Comparison of ENCODE assay signal across 9 cellular contexts in the genomic region with DNA sequence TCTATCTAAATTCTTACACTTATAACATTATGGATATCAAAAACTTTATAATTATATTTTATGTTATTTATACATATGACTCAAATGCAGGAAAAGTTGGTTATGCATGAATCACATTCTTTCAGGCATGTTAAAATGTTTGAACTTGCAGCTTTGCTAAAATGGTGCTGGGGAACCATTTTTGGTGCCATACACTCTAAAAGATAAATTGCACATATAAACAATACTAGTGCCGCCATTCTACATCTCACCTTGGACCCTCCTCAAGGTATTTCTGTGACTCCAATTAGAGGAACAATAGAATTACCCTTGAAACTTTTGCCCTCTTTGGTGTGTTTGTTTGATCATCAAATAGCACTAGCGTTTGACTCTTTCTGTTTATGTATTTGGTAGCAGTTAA. TPM values are rescaled to one million over a fixed set of nuclear protein-coding genes. Genes with fewer than 3 reads are reported as not detected.
DNase-seq lines count a peak whose midpoint lies in the region; ATAC-seq, FAIRE-seq and TF ChIP-seq lines count a peak whose summit lies in the region.
"Had no signal": no experiment of that assay in that cellular context is flagged by ENCODE, and none has a peak within 500 bp of the region (broad histone marks: within the 10 kb centered on the region; RNA-seq: fewer than 3 reads in every experiment).

No MANE protein-coding gene starts in this region.

- H3K27ac ChIP-seq in OCI-LY1 (ENCODE audit: low read depth, low read length, poor library complexity, severe bottlenecking) (peak overlapping the region; percentile 98), coronary artery (peak overlapping the region in 1 of 2 donors; percentile 13), psoas muscle (no peak overlapping the region), thyroid gland (no peak overlapping the region)

- H3K4me1 ChIP-seq in OCI-LY1 (ENCODE audit: insufficient read depth, low read length, severe bottlenecking) (peaks cover 52% of the 10 kb centered on the region), psoas muscle (no peaks in the 10 kb centered on the region), thyroid gland (peaks cover 10 to 12% of the 10 kb centered on the region in 2 donors)

- TF ChIP-seq CTCF in OCI-LY1 (IDR thresholded peaks at IDR 0.05; ENCODE audit: low read length) (no peak), coronary artery (IDR thresholded peaks at IDR 0.05) (no peak), psoas muscle (IDR thresholded peaks at IDR 0.05) (no peak), thyroid gland (IDR thresholded peaks at IDR 0.05) (no peak)

- H3K27me3 ChIP-seq in OCI-LY1 (ENCODE audit: insufficient read depth, low read length) (no peaks in the 10 kb centered on the region), psoas muscle (ENCODE audit: insufficient read depth in 3 of 3, low read length in 2 of 3) (no peaks in the 10 kb centered on the region), thyroid gland (no peaks in the 10 kb centered on the region)

- FAIRE-seq in GM12891 (lab: Jason Lieb, UNC) = peak; percentile 26

- H3K4me3 ChIP-seq in OCI-LY1 (ENCODE audit: low read depth, low read length, poor library complexity, severe bottlenecking) = peak overlapping the region; percentile 96
- peak overlapping the region; percentile 3 for H3K4me3 ChIP-seq in coronary artery
- peak overlapping the region; percentile 26 for H3K4me3 ChIP-seq in psoas muscle
- H3K4me3 ChIP-seq in thyroid gland (replicated peaks in 1 of 3) = no peak overlapping the region

- intact Hi-C loops in psoas muscle (cut with DNase I) = loop anchor here in 1 of 2 donors (10.0 kb wide), 1 partner anchor 480 kb away; no protein-coding TSS in a partner anchor
- intact Hi-C loops in thyroid gland (cut with DNase I) = no loop called here
- intact Hi-C loops in cardiac septum (cut with DNase I) = loop anchor here (10.0 kb wide), 1 partner anchor 610 kb away; no protein-coding TSS in a partner anchor

- H3F3A ChIP-seq in OCI-LY1 (ENCODE audit: insufficient read depth, low read length) = no peaks in the 10 kb centered on the region

- H3K36me3 ChIP-seq in OCI-LY1 (ENCODE audit: insufficient read depth, low read length) (peaks cover 16% of the 10 kb centered on the region), psoas muscle (ENCODE audit: insufficient read depth in 1 of 2, low read depth in 1 of 2) (no peaks in the 10 kb centered on the region), thyroid gland (no peaks in the 10 kb centered on the region)

- H3K9me3 ChIP-seq in OCI-LY1 (ENCODE audit: low read length) (no peaks in the 10 kb centered on the region), psoas muscle (no peaks in the 10 kb centered on the region), thyroid gland (no peaks in the 10 kb centered on the region)

- H2AFZ ChIP-seq in OCI-LY1 (ENCODE audit: low read length) = no peak overlapping the region

- peak overlapping the region; percentile 89 for H3K9ac ChIP-seq in OCI-LY1 (ENCODE audit: low read length)

- H3K9me2 ChIP-seq in OCI-LY1 (ENCODE audit: low read depth, low read length) = no peaks in the 10 kb centered on the region

- H3K4me2 ChIP-seq in OCI-LY1 (ENCODE audit: low read length) = peak overlapping the region; percentile 89

- no peak for ATAC-seq in psoas muscle
- no peak for ATAC-seq in GM21526 (IDR thresholded peaks at IDR 0.05; ENCODE audit: low FRiP score, unreplicated experiment)
- ATAC-seq in GM19455 (IDR thresholded peaks at IDR 0.05; ENCODE audit: unreplicated experiment) = no peak

- DNase-seq in GM12891 (ENCODE audit: insufficient read length, low spot score) (no peak), coronary artery (ENCODE audit: low spot score) (no peak), psoas muscle (no peak), thyroid gland (no peak), cardiac septum (ENCODE audit: low spot score) (no peak)
- DNase-seq: NCI-H69 had no signal

- TF ChIP-seq POLR2A in GM12891 (IDR thresholded peaks at IDR 0.05; ENCODE audit: low read depth, low read length) (no peak), thyroid gland (IDR thresholded peaks at IDR 0.05) (no peak)

- peaks cover 58% of the 10 kb centered on the region for H3K79me2 ChIP-seq in OCI-LY1 (ENCODE audit: insufficient read depth, low read length)

- whole genome bisulfite sequencing in psoas muscle, 3 donors = 89 to 92% (median 91%) methylated on average over 2 of the region's 2 CpGs
- 87% methylated on average over 2 of the region's 2 CpGs for WGBS in thyroid gland, 2 donors

- H4K20me1 ChIP-seq in OCI-LY1 (ENCODE audit: insufficient read depth, low read length) = no peaks in the 10 kb centered on the region

TF ChIP-seq in GM12891, 5 proteins besides CTCF, POLR2A, EP300 and RAD21:
- TF ChIP-seq SPI1 (IDR thresholded peaks at IDR 0.05; ENCODE audit: low read depth, low read length) (no peak), PAX5 (IDR thresholded peaks at IDR 0.05; ENCODE audit: insufficient read depth, low read length, severe bottlenecking) (no peak), POLR2AphosphoS5 (IDR thresholded peaks at IDR 0.05; ENCODE audit: low read depth, low read length) (no peak), TAF1 (IDR thresholded peaks at IDR 0.05; ENCODE audit: low read depth, low read length) (no peak), POU2F2 (IDR thresholded peaks at IDR 0.05; ENCODE audit: low read depth, low read length) (no peak)
TF ChIP-seq in GM12891: peak in this region for 0.

RNA-seq across cellular contexts. Expression of a gene that starts 1.0 kb away (rescaled TPM):
- 3.8 TPM for polyA plus RNA-seq in GM12891 (2012; ENCODE audit: low read depth, missing spikeins)
- 10 to 100 TPM in 3 of 4 donors, 1 to 10 TPM in 1; 4.9 to 24.5 (median 13.6) TPM for total RNA-seq in psoas muscle
- polyA plus RNA-seq in psoas muscle = 1 to 10 TPM; 2.6 to 4.9 (median 3.3) TPM
- 10 to 100 TPM; 26.7 to 35.6 (median 33.8) TPM for total RNA-seq in thyroid gland
- 41.8 TPM for total RNA-seq in cardiac septum

Comparison
In these comparisons a context has a peak if more than half of its experiments do, and no peak if none do; other contexts are left out.
1. H3K4me3 ChIP-seq: peak in OCI-LY1 (single experiment), coronary artery (single experiment) and psoas muscle (single experiment); none in thyroid gland (0 of 3).